Comparison of ENCODE assay signal across 22 cellular contexts in the genomic region with DNA sequence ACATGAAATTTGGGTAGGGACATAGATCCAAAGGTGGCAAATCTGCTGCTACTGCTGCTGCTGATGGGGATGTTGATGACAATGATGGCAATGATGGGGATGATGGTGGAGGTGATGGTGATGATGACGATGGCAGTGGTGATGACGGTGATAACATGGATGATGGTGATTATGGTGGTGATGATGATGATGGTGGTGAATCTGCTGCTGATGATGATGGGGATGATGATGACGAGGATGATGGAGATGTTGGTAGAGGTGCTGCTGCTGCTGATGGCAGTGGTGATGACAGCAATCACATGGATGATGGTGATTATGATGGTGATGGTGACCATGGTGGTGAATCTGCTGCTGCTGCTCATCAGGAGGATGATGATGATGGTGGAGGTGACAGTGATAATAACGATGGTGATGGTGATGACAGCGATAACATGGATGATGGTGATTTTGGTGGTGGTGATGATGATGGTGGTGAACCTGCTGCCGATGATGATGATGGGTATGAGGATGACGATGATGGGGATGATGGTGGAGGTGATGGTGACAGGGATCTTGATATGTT.
DNase-seq lines count a peak whose midpoint lies in the region; ATAC-seq, FAIRE-seq and TF ChIP-seq lines count a peak whose summit lies in the region.
"Had no signal": no experiment of that assay in that cellular context is flagged by ENCODE, and none has a peak within 500 bp of the region (broad histone marks: within the 10 kb centered on the region; RNA-seq: fewer than 3 reads in every experiment).

No MANE protein-coding gene starts in this region.

- H4K20me1 ChIP-seq in IMR-90 (ENCODE audit: insufficient read depth, low read length): no peaks in the 10 kb centered on the region
- H4K20me1 ChIP-seq in H1 (replicated peaks in 1 of 2; ENCODE audit: control insufficient read depth in 1 of 2, insufficient read depth in 2 of 2, low read length in 2 of 2): peaks cover 0 to 6% of the 10 kb centered on the region in 2 experiments
- no peaks in the 10 kb centered on the region for H4K20me1 ChIP-seq in smooth muscle cell (ENCODE audit: low read depth)
- H4K20me1 ChIP-seq in GM23338 (replicated peaks; ENCODE audit: insufficient read depth): no peaks in the 10 kb centered on the region

- H3K36me3 Mint-ChIP-seq in glutamatergic neuron (ENCODE audit: unreplicated experiment) (peaks cover 8% of the 10 kb centered on the region), GM23338 (ENCODE audit: low read depth) (no peaks in the 10 kb centered on the region; the same call in 2 of the 3 replicates)
- H3K36me3 Mint-ChIP-seq: CD4-positive, CD25-positive, alpha-beta regulatory T cell; CD8-positive, alpha-beta memory T cell had no signal

- H3K56ac ChIP-seq in IMR-90 (ENCODE audit: extremely low read depth, insufficient read depth, low read length): no peak overlapping the region
- peak overlapping the region; percentile 26 for H3K56ac ChIP-seq in H1 (replicated peaks; ENCODE audit: insufficient read length, low read depth, low read length)

- FAIRE-seq in H1 (lab: Jason Lieb, UNC): no peak
- peak; percentile 35 for FAIRE-seq in urothelium cell line (lab: Jason Lieb, UNC)
- FAIRE-seq: A204.1, H54 had no signal

- H2BK120ac ChIP-seq in IMR-90 (ENCODE audit: low read depth, low read length): no peak overlapping the region
- H2BK120ac ChIP-seq in H1 (replicated peaks; ENCODE audit: low read depth, low read length): no peak overlapping the region

- H3K14ac ChIP-seq in IMR-90 (replicated peaks; ENCODE audit: low read depth, low read length): no peak overlapping the region
- H3K14ac ChIP-seq in H1 (ENCODE audit: insufficient read length): no peak overlapping the region

- no peak overlapping the region for H2BK15ac ChIP-seq in IMR-90 (ENCODE audit: low read depth, low read length)
- H2BK15ac ChIP-seq in H1 (ENCODE audit: low read length): no peak overlapping the region

- no peak overlapping the region for H4K5ac ChIP-seq in IMR-90 (ENCODE audit: low read depth, low read length)
- H4K5ac ChIP-seq in H1 (ENCODE audit: insufficient read length, low read depth, low read length): no peak overlapping the region

- peaks cover 5% of the 10 kb centered on the region for H3F3A ChIP-seq in smooth muscle cell (ENCODE audit: low read depth)
- no peaks in the 10 kb centered on the region for H3F3A ChIP-seq in GM23338 (replicated peaks; ENCODE audit: low read depth)

- no peak overlapping the region for H4K91ac ChIP-seq in IMR-90 (ENCODE audit: insufficient read depth, low read depth, low read length)
- peak overlapping the region; percentile 3 for H4K91ac ChIP-seq in H1 (replicated peaks; ENCODE audit: insufficient read length, low read length)

- dilution Hi-C loops in IMR-90 (cut with HindIII; ENCODE audit: low sequenced_read_pairs, unreplicated experiment): no loop called here

- H2AK5ac ChIP-seq in IMR-90 (ENCODE audit: low read depth, low read length) (peak overlapping the region; percentile 31; the same call in 1 of the 2 replicates), H1 (ENCODE audit: low read depth, low read length) (peak overlapping the region; percentile 91; the same call in 1 of the 2 replicates)

- H3K36me3 ChIP-seq in HEK293 (ENCODE audit: control insufficient read depth in 2 of 2, insufficient read depth in 1 of 2, low read length in 2 of 2) (no peaks in the 10 kb centered on the region), IMR-90 (ENCODE audit: control insufficient read depth, insufficient read depth, low read length) (no peaks in the 10 kb centered on the region), H1 (ENCODE audit: control insufficient read depth in 2 of 4, insufficient read depth in 4 of 4, low read length in 3 of 4) (no peaks in the 10 kb centered on the region; a peak in 1 of 8 replicates), smooth muscle cell (ENCODE audit: low read depth) (no peaks in the 10 kb centered on the region), GM23338 (ENCODE audit: insufficient read depth) (no peaks in the 10 kb centered on the region)
- H3K36me3 ChIP-seq: BE2C had no signal

- H3K79me2 ChIP-seq in H1 (ENCODE audit: control insufficient read depth in 1 of 2, insufficient read depth in 2 of 2, low read length in 2 of 2) (no peaks in the 10 kb centered on the region), smooth muscle cell (ENCODE audit: low read depth) (no peaks in the 10 kb centered on the region), GM23338 (replicated peaks; ENCODE audit: insufficient read depth) (no peaks in the 10 kb centered on the region)

- TF ChIP-seq EP300 in H1 (IDR thresholded peaks at IDR 0.05; ENCODE audit: borderline replicate concordance in 1 of 2, low read depth in 2 of 2, low read length in 2 of 2): no peak

- H3K79me1 ChIP-seq in IMR-90 (ENCODE audit: low read depth in 1 of 2, low read length in 2 of 2) (no peaks in the 10 kb centered on the region), H1 (ENCODE audit: low read depth, low read length) (no peaks in the 10 kb centered on the region)

- TF ChIP-seq POLR2A in IMR-90 (IDR thresholded peaks at IDR 0.05; ENCODE audit: low read depth, low read length) (no peak), H1 (IDR thresholded peaks at IDR 0.05; ENCODE audit: control extremely low read depth in 1 of 2, low read depth in 2 of 2, low read length in 2 of 2) (no peak)

- no TSS peak for BruUV-seq in IMR-90 (replicated peaks; lab: Mats Ljungman, UMichigan)

- H3K9ac ChIP-seq in IMR-90 (ENCODE audit: low read depth, low read length): no peak overlapping the region
- no peak overlapping the region for H3K9ac ChIP-seq in H1 (replicated peaks in 1 of 4; ENCODE audit: extremely low read depth in 1 of 4, low read depth in 3 of 4, low read length in 3 of 4)
- no peak overlapping the region for H3K9ac ChIP-seq in smooth muscle cell (ENCODE audit: low read depth)

- no peak overlapping the region for H3K4ac ChIP-seq in IMR-90 (ENCODE audit: low read depth, low read length)
- H3K4ac ChIP-seq in H1 (replicated peaks; ENCODE audit: insufficient read length, low read depth, low read length): no peak overlapping the region

- H2AK9ac ChIP-seq in IMR-90 (replicated peaks; ENCODE audit: low read depth, low read length, poor library complexity): peak overlapping the region; percentile 31

- in situ Hi-C loops in IMR-90 (cut with MboI; ENCODE audit: low sequenced_read_pairs): no loop called here

- ATAC-seq in IMR-90 (ENCODE audit: low read depth) (no peak), GM23338 (no peak)
- ATAC-seq: GM12878, HCT116 had no signal

- H3K4me1 ChIP-seq in HEK293 (ENCODE audit: control insufficient read depth, insufficient read depth, low read length) (no peaks in the 10 kb centered on the region), IMR-90 (ENCODE audit: control insufficient read depth, insufficient read depth, low read length) (peaks cover 4% of the 10 kb centered on the region), H1 (replicated peaks in 1 of 4; ENCODE audit: control insufficient read depth in 3 of 4, insufficient read depth in 4 of 4, low read length in 3 of 4) (peaks cover 0 to 5% (median 0%) of the 10 kb centered on the region in 4 experiments; a peak in 3 of 7 replicates), smooth muscle cell (ENCODE audit: low read depth) (peaks cover 7% of the 10 kb centered on the region), GM23338 (ENCODE audit: insufficient read depth) (no peaks in the 10 kb centered on the region)

- H3K23me2 ChIP-seq in H1 (ENCODE audit: low read depth, low read length): peaks cover 5% of the 10 kb centered on the region; the same call in 1 of the 2 replicates

- no peak overlapping the region for H3K27ac Mint-ChIP-seq in glutamatergic neuron (ENCODE audit: unreplicated experiment)
- no peak overlapping the region for H3K27ac Mint-ChIP-seq in GM23338
- H3K27ac Mint-ChIP-seq: CD4-positive, CD25-positive, alpha-beta regulatory T cell; CD8-positive, alpha-beta memory T cell had no signal

- CTCF ChIA-PET in HEK293 (lab: Yijun Ruan, JAX): no interaction called here
- CTCF ChIA-PET in IMR-90 (lab: Yijun Ruan, JAX): no interaction called here
- CTCF ChIA-PET in H1 (lab: Charles Lee; ENCODE audit: partially characterized antibody): no interaction called here

- H3K18ac ChIP-seq in IMR-90 (ENCODE audit: low read depth, low read length) (no peak overlapping the region), H1 (ENCODE audit: extremely low read depth, low read length) (no peak overlapping the region)

- no peak overlapping the region for H3K23ac ChIP-seq in IMR-90 (ENCODE audit: low read depth, low read length)
- H3K23ac ChIP-seq in H1 (ENCODE audit: insufficient read length): no peak overlapping the region

- H4K8ac ChIP-seq in IMR-90 (ENCODE audit: low read depth in 2 of 2, low read length in 2 of 2) (no peak overlapping the region), H1 (ENCODE audit: extremely low read depth, insufficient read depth, low read length) (no peak overlapping the region)

- H3K9me3 Mint-ChIP-seq in glutamatergic neuron (ENCODE audit: unreplicated experiment) (no peaks in the 10 kb centered on the region), GM23338 (peaks cover 7% of the 10 kb centered on the region; the same call in 2 of the 3 replicates)

- H3K27me3 Mint-ChIP-seq in glutamatergic neuron (ENCODE audit: unreplicated experiment) (peaks cover 2% of the 10 kb centered on the region), GM23338 (ENCODE audit: insufficient read depth, low read depth, poor library complexity) (peaks cover 1% of the 10 kb centered on the region)
- H3K27me3 Mint-ChIP-seq: CD4-positive, CD25-positive, alpha-beta regulatory T cell had no signal

- H2BK20ac ChIP-seq in IMR-90 (ENCODE audit: low read depth, low read length): no peak overlapping the region
- 0 out of 2 replicates have a peak overlapping the region, but pooled peaks have one; percentile 53 for H2BK20ac ChIP-seq in H1 (ENCODE audit: low read length)

- H3K4me2 ChIP-seq in IMR-90 (ENCODE audit: low read depth, low read length): no peak overlapping the region
- H3K4me2 ChIP-seq in H1 (ENCODE audit: insufficient read depth in 1 of 2, low read depth in 2 of 2, low read length in 2 of 2): no peak overlapping the region
- H3K4me2 ChIP-seq in smooth muscle cell: no peak overlapping the region
- H3K4me2 ChIP-seq in GM23338: no peak overlapping the region

- no peak overlapping the region for H2BK12ac ChIP-seq in H1 (ENCODE audit: low read depth, low read length)

- no peaks in the 10 kb centered on the region for H3K9me2 ChIP-seq in GM23338 (ENCODE audit: insufficient read depth)

- H2AFZ ChIP-seq in IMR-90 (replicated peaks; ENCODE audit: low read length, poor library complexity): no peak overlapping the region
- H2AFZ ChIP-seq in H1 (ENCODE audit: low read length): no peak overlapping the region
- H2AFZ ChIP-seq in smooth muscle cell (ENCODE audit: low read depth): no peak overlapping the region
- H2AFZ ChIP-seq in GM23338: no peak overlapping the region

- H3K9me1 ChIP-seq in IMR-90 (ENCODE audit: insufficient read depth, low read length): no peaks in the 10 kb centered on the region

- H3K4me3 ChIP-seq in HEK293 (ENCODE audit: low read depth, low read length): no peak overlapping the region
- no peak overlapping the region for H3K4me3 ChIP-seq in IMR-90 (ENCODE audit: insufficient read depth, low read depth, low read length)
- H3K4me3 ChIP-seq in H1 (ENCODE audit: extremely low read depth in 1 of 4, insufficient read depth in 2 of 4, low read depth in 3 of 4, low read length in 4 of 4): no peak overlapping the region
- no peak overlapping the region for H3K4me3 ChIP-seq in smooth muscle cell
- no peak overlapping the region for H3K4me3 ChIP-seq in GM23338
- H3K4me3 ChIP-seq: GM12878 had no signal

- H3K27ac ChIP-seq in HEK293 (ENCODE audit: extremely low read depth, low read depth, low read length) (no peak overlapping the region), IMR-90 (ENCODE audit: insufficient read depth, low read length) (no peak overlapping the region), H1 (ENCODE audit: low read depth, low read length) (no peak overlapping the region), smooth muscle cell (ENCODE audit: low read depth) (no peak overlapping the region), GM23338 (ENCODE audit: low read depth) (no peak overlapping the region)

- TF ChIP-seq RAD21 in IMR-90 (IDR thresholded peaks at IDR 0.05; ENCODE audit: low read length) (no peak), H1 (IDR thresholded peaks at IDR 0.05 in 1 of 2, conservative IDR thresholded peaks at IDR 0.05 in 1 of 2; ENCODE audit: low read depth in 2 of 2, low read length in 2 of 2) (no peak)

- DNase-seq in IMR-90: no peak
- no peak for DNase-seq in H1 (ENCODE audit: low read depth in 1 of 2, low spot score in 2 of 2)
- DNase-seq in urothelium cell line (ENCODE audit: low spot score): no peak
- DNase-seq in smooth muscle cell (lab: John Stamatoyannopoulos, UW; ENCODE audit: unreplicated experiment): no peak
- no peak for DNase-seq in glutamatergic neuron
- no peak for DNase-seq in GM23338 (ENCODE audit: low spot score)
- DNase-seq: ACHN; BE2C; C1 segment of cervical spinal cord; CD4-positive, CD25-positive, alpha-beta regulatory T cell; COR-L47; DMS 273 treated with DMSO at 0.1 percent for 48 hours; DMS53; DND-41; EL; KBM-7 had no signal

- POLR2A ChIA-PET in HEK293 (lab: Yijun Ruan, JAX): no interaction called here
- POLR2A ChIA-PET in IMR-90 (lab: Charles Lee; ENCODE audit: unreplicated experiment): no interaction called here
- POLR2A ChIA-PET in H1 (lab: Charles Lee; ENCODE audit: partially characterized antibody): no interaction called here

- intact Hi-C loops in IMR-90 (cut with micrococcal nuclease): no loop called here

- 78% methylated on average over 5 of the region's 7 CpGs; no CpG with 5 or more reads in 1 of the 2 experiments for WGBS in IMR-90 (ENCODE audit: extremely low coverage in 2 of 2, insufficient read length in 1 of 2), 2 experiments
- 77% methylated on average over 7 of the region's 7 CpGs; no CpG with 5 or more reads in 1 of the 2 experiments for WGBS in H1 (ENCODE audit: extremely low coverage in 1 of 2, insufficient coverage in 1 of 2, insufficient read length in 1 of 2, insufficient replicate concordance in 2 of 2, low coverage in 1 of 2, low lambda C conversion rate in 2 of 2, missing lambda C conversion rate in 1 of 2), 2 experiments
- 98% methylated on average over 6 of the region's 7 CpGs for WGBS in smooth muscle cell (ENCODE audit: low lambda C conversion rate)

- peaks cover 1% of the 10 kb centered on the region for H3K4me1 Mint-ChIP-seq in glutamatergic neuron (ENCODE audit: low read depth, unreplicated experiment)
- no peaks in the 10 kb centered on the region for H3K4me1 Mint-ChIP-seq in GM23338
- H3K4me1 Mint-ChIP-seq: CD4-positive, CD25-positive, alpha-beta regulatory T cell; CD8-positive, alpha-beta memory T cell had no signal

- H3K9me3 ChIP-seq in HEK293 (ENCODE audit: control insufficient read depth, insufficient read depth, low read depth, low read length) (no peaks in the 10 kb centered on the region), IMR-90 (ENCODE audit: control insufficient read depth, insufficient read depth, low read length) (peaks cover 4% of the 10 kb centered on the region; the same call in 1 of the 2 replicates), H1 (ENCODE audit: insufficient read depth in 2 of 2, low read depth in 1 of 2, low read length in 1 of 2) (peaks cover 3 to 6% of the 10 kb centered on the region in 2 experiments; a peak in 2 of 4 replicates), smooth muscle cell (replicated peaks; ENCODE audit: low read depth) (no peaks in the 10 kb centered on the region)
- H3K9me3 ChIP-seq: BE2C had no signal

- H3K27me3 ChIP-seq in IMR-90 (ENCODE audit: control insufficient read depth, insufficient read depth, low read length) (no peaks in the 10 kb centered on the region), H1 (replicated peaks in 1 of 4; ENCODE audit: control insufficient read depth in 3 of 4, extremely low read depth in 1 of 4, insufficient read depth in 3 of 4, low read length in 3 of 4) (no peaks in the 10 kb centered on the region), smooth muscle cell (ENCODE audit: low read depth) (no peaks in the 10 kb centered on the region), GM23338 (ENCODE audit: insufficient read depth) (no peaks in the 10 kb centered on the region)
- H3K27me3 ChIP-seq: BE2C had no signal

- H3K4me3 Mint-ChIP-seq in glutamatergic neuron (ENCODE audit: unreplicated experiment) (no peak overlapping the region), GM23338 (no peak overlapping the region)
- H3K4me3 Mint-ChIP-seq: CD4-positive, CD25-positive, alpha-beta regulatory T cell; CD8-positive, alpha-beta memory T cell had no signal

- TF ChIP-seq CTCF in HEK293 (tag by site-specific recombination; IDR thresholded peaks at IDR 0.05) (no peak), IMR-90 (conservative IDR thresholded peaks at IDR 0.05; ENCODE audit: low read depth, low read length) (no peak), H1 (IDR thresholded peaks at IDR 0.05; ENCODE audit: control extremely low read depth in 1 of 3, insufficient read depth in 1 of 3, low read depth in 1 of 3, low read length in 3 of 3) (no peak), smooth muscle cell (IDR thresholded peaks at IDR 0.05; ENCODE audit: borderline replicate concordance, insufficient read depth, poor library complexity, severe bottlenecking) (no peak), glutamatergic neuron (IDR thresholded peaks at IDR 0.05; ENCODE audit: partially characterized antibody, unreplicated experiment) (no peak), GM23338 (conservative IDR thresholded peaks at IDR 0.05; ENCODE audit: low read depth in 2 of 2) (no peak)

- H2BK5ac ChIP-seq in IMR-90 (ENCODE audit: low read depth, low read length, poor library complexity, severe bottlenecking): no peak overlapping the region
- H2BK5ac ChIP-seq in H1 (ENCODE audit: low read depth, low read length): no peak overlapping the region
